ENCODE assay signal across 17 cellular contexts in genomic region chr15:90990446-90990845, GRCh38. TPM values are rescaled to one million over a fixed set of nuclear protein-coding genes. Genes with fewer than 3 reads are reported as not detected.
DNase-seq lines count a peak whose midpoint lies in the region; ATAC-seq, FAIRE-seq and TF ChIP-seq lines count a peak whose summit lies in the region.
"Had no signal": no experiment of that assay in that cellular context is flagged by ENCODE, and none has a peak within 500 bp of the region (broad histone marks: within the 10 kb centered on the region; RNA-seq: fewer than 3 reads in every experiment).

No MANE protein-coding gene starts in this region.

- no peak overlapping the region for H3K27ac Mint-ChIP-seq in CD4-positive, alpha-beta T cell

- H3K4me1 ChIP-seq in OCI-LY7 (ENCODE audit: insufficient read depth, low read length, poor library complexity, severe bottlenecking): peaks cover 55% of the 10 kb centered on the region

- TF ChIP-seq CTCF in CD4-positive, alpha-beta T cell (IDR thresholded peaks at IDR 0.05): no peak
- no peak for TF ChIP-seq CTCF in OCI-LY7 (conservative IDR thresholded peaks at IDR 0.05; ENCODE audit: low read length)

- no peak overlapping the region for H3K4me3 ChIP-seq in OCI-LY7 (ENCODE audit: low read depth, low read length, poor library complexity, severe bottlenecking)
- H3K4me3 ChIP-seq: BLaER1 treated with 17β-estradiol and CSF1 and Interleukin-3, amounts not matched to agents 10 nM and 100 nM; SJSA1 had no signal

- peaks cover 97% of the 10 kb centered on the region for H3K79me2 ChIP-seq in OCI-LY7 (ENCODE audit: insufficient read depth, low read depth, low read length)

- intact Hi-C loops in CD4-positive, alpha-beta T cell (cut with DNase I, micrococcal nuclease): loop anchor here in 1 of 2 experiments (5.0 to 10.0 kb wide), 2 partner anchors 33 to 56 kb away; partner anchors contain the start of genes HDDC3 and UNC45A
- intact Hi-C loops in OCI-LY7 (cut with micrococcal nuclease; ENCODE audit: unreplicated experiment): loop anchor here (10.0 kb wide), 1 partner anchor 756 kb away; the partner anchor contains the start of genes CIB1 and GDPGP1

- no TSS peak for BruUV-seq in OCI-LY7 (replicated peaks; lab: Mats Ljungman, UMichigan)

- no peak for DNase-seq in CD4-positive, alpha-beta T cell
- DNase-seq in OCI-LY7 (ENCODE audit: low spot score): no peak
- DNase-seq in superior temporal gyrus (ENCODE audit: extremely low spot score): no peak
- DNase-seq in urothelium cell line (ENCODE audit: low spot score): no peak
- DNase-seq: DMS 273 treated with DMSO at 0.1 percent for 48 hours, EL, KG1, NCI-H1048, NCI-H1436 treated with DMSO at 0.1 percent for 48 hours, NCI-H2029 treated with DMSO at 0.1 percent for 48 hours, NCI-H748 treated with DMSO at 0.1 percent for 48 hours, PC-3, SW 1271 had no signal

- peaks cover 28% of the 10 kb centered on the region for H3K4me1 Mint-ChIP-seq in CD4-positive, alpha-beta T cell (ENCODE audit: low read depth)

- no peak overlapping the region for H2AFZ ChIP-seq in OCI-LY7 (ENCODE audit: low read length)

- CTCF ChIA-PET in CD4-positive, alpha-beta T cell (lab: Charles Lee): no interaction called here
- CTCF ChIA-PET in OCI-LY7 (lab: Charles Lee; ENCODE audit: unreplicated experiment): no interaction called here

- no peaks in the 10 kb centered on the region for H3K9me3 Mint-ChIP-seq in CD4-positive, alpha-beta T cell

- peaks cover 31% of the 10 kb centered on the region for H3K36me3 ChIP-seq in OCI-LY7 (ENCODE audit: insufficient read depth, low read length)

- no peaks in the 10 kb centered on the region for H3K9me3 ChIP-seq in CD4-positive, alpha-beta T cell (ENCODE audit: control insufficient read depth, low read length)
- H3K9me3 ChIP-seq in OCI-LY7 (ENCODE audit: low read length): no peaks in the 10 kb centered on the region
- H3K9me3 ChIP-seq: BLaER1 treated with 17β-estradiol and CSF1 and Interleukin-3, amounts not matched to agents 10 nM and 100 nM; SJSA1 had no signal

- H3K4me2 ChIP-seq in OCI-LY7 (ENCODE audit: low read length): peak overlapping the region; percentile 97; the same call in 1 of the 2 replicates

- FAIRE-seq in urothelium cell line (lab: Jason Lieb, UNC): no peak
- FAIRE-seq: A204.1 had no signal

- no peaks in the 10 kb centered on the region for H3K27me3 Mint-ChIP-seq in CD4-positive, alpha-beta T cell

- ATAC-seq in CD4-positive, alpha-beta T cell (ENCODE audit: poor library complexity): no peak
- ATAC-seq: PC-3 had no signal

- H3K9me2 ChIP-seq in OCI-LY7 (ENCODE audit: insufficient read depth, low read length): no peaks in the 10 kb centered on the region

- H3K27ac ChIP-seq in CD4-positive, alpha-beta T cell (ENCODE audit: low read depth, low read length): no peak overlapping the region
- no peak overlapping the region for H3K27ac ChIP-seq in OCI-LY7 (ENCODE audit: low read depth, low read length, poor library complexity, severe bottlenecking)
- H3K27ac ChIP-seq: BLaER1 treated with 17β-estradiol and CSF1 and Interleukin-3, amounts not matched to agents 10 nM and 100 nM; SJSA1 had no signal

- H3K36me3 Mint-ChIP-seq in CD4-positive, alpha-beta T cell (ENCODE audit: low read depth): peaks cover 10% of the 10 kb centered on the region

- H3K4me3 Mint-ChIP-seq in CD4-positive, alpha-beta T cell: peak overlapping the region; percentile 65

- no peaks in the 10 kb centered on the region for H3K27me3 ChIP-seq in CD4-positive, alpha-beta T cell (ENCODE audit: control insufficient read depth, insufficient read depth, low read length)
- H3K27me3 ChIP-seq: BLaER1 treated with 17β-estradiol and CSF1 and Interleukin-3, amounts not matched to agents 10 nM and 100 nM; SJSA1 had no signal

- H4K20me1 ChIP-seq in OCI-LY7 (ENCODE audit: insufficient read depth, low read length): peaks cover 18% of the 10 kb centered on the region

- POLR2A ChIA-PET in CD4-positive, alpha-beta T cell (lab: Charles Lee): no interaction called here
- POLR2A ChIA-PET in OCI-LY7 (lab: Charles Lee): interaction anchor here (0.6 to 0.7 kb wide), 3 partner anchors 13 to 1842 kb away, joined by 3 to 4 read pairs (median 3); no protein-coding TSS in a partner anchor

RNA-seq across cellular contexts. Expression of gene PRC1, which starts 3.9 kb away (rescaled TPM):
- total RNA-seq in CD4-positive, alpha-beta T cell: 10 to 100 TPM; 24.4 to 26.7 TPM
- 224 and 402 TPM in 2 replicates for total RNA-seq in OCI-LY7 (2014; rRNA removed; shearing (Covaris generic))
- 149 and 150 TPM in 2 replicates for total RNA-seq in OCI-LY7 (2022)

RNA-seq across cellular contexts. Expression of gene VPS33B, which starts 31.9 kb away (rescaled TPM):
- total RNA-seq in CD4-positive, alpha-beta T cell: 10 to 100 TPM; 17.2 to 23.8 TPM
- 3.9 and 4.7 TPM in 2 replicates for total RNA-seq in OCI-LY7 (2014; rRNA removed; shearing (Covaris generic))
- total RNA-seq in OCI-LY7 (2022): 13.0 and 13.2 TPM in 2 replicates

RNA-seq across cellular contexts. Expression of gene RCCD1, which starts 35.8 kb away (rescaled TPM):
- 1 to 10 TPM; 4.5 to 4.8 TPM for total RNA-seq in CD4-positive, alpha-beta T cell
- 74.8 and 77.7 TPM in 2 replicates for total RNA-seq in OCI-LY7 (2014; rRNA removed; shearing (Covaris generic))
- total RNA-seq in OCI-LY7 (2022): 84.5 and 96.9 TPM in 2 replicates
- total RNA-seq: H4 had no signal

RNA-seq across cellular contexts. Expression of gene UNC45A, which starts 55.4 kb away (rescaled TPM):
- total RNA-seq in CD4-positive, alpha-beta T cell: 10 to 100 TPM; 17.6 to 18.9 TPM
- total RNA-seq in OCI-LY7 (2014; rRNA removed; shearing (Covaris generic)): 38.3 and 46.1 TPM in 2 replicates
- total RNA-seq in OCI-LY7 (2022): 62.3 and 68.0 TPM in 2 replicates

RNA-seq across cellular contexts. Expression of gene HDDC3, which starts 58.1 kb away (rescaled TPM):
- total RNA-seq in CD4-positive, alpha-beta T cell: 10 to 100 TPM in 1 of 2 experiments, 1 to 10 TPM in 1; 9.9 to 10.8 TPM
- total RNA-seq in OCI-LY7 (2014; rRNA removed; shearing (Covaris generic)): 31.8 and 35.8 TPM in 2 replicates
- total RNA-seq in OCI-LY7 (2022): 38.6 and 39.7 TPM in 2 replicates

Comparison
In these comparisons a context has a peak if more than half of its experiments do, and no peak if none do; other contexts are left out.
1. RNA of gene PRC1, which starts 3.9 kb away (total RNA-seq): 149 to 402 TPM in OCI-LY7; 24.4 to 26.7 TPM in CD4-positive, alpha-beta T cell; every median in the first group is over 4 times any median in the second.
2. RNA of gene RCCD1, which starts 35.8 kb away (total RNA-seq): 74.8 to 96.9 TPM in OCI-LY7; 4.5 to 4.8 TPM in CD4-positive, alpha-beta T cell; every median in the first group is over 10 times any median in the second.